6 cellular contexts compared by ENCODE assay signal in the genomic region with DNA sequence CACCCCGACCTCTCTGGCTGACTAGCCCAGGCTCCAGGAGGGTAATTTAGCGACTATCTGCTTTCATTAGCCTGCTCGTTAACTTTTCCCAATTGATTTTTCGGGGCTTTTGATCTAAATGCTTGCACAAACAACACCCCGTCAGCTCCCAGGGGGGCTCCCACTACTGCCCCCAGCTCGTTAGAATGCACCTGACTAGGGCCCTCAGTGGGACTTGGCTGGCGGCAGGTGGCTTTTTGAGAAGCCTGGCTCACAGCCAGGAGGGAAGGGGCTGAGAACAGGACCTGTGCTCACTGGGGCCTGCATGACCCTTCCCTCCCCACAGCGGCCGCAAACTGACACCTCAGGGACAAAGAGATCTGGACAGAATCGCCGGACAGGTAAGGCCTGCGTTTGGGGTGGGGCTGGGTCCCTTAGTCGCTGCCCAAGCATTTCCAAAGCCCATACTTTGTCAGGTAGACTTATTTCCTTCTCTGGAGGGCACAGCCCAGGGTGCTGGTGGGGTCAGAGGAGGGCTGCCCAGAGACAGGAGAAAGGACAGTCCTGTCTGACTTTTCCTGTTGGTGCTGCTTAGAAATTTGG. TPM values are rescaled to one million over a fixed set of nuclear protein-coding genes. Genes with fewer than 3 reads are reported as not detected.
A peak's percentile ranks its signal among the peaks of the same experiment; 100 is the strongest.
DNase-seq lines count a peak whose midpoint lies in the region; TF ChIP-seq lines count a peak whose summit lies in the region.

No MANE protein-coding gene starts in this region.

- peaks cover 94% of the 10 kb centered on the region for H3K4me1 ChIP-seq in CD4-positive, alpha-beta memory T cell (ENCODE audit: insufficient read depth, low read length)
- H3K4me1 ChIP-seq in effector memory CD4-positive, alpha-beta T cell (ENCODE audit: control insufficient read depth, insufficient read depth, low read length, poor library complexity, severe bottlenecking) = peaks cover 67% of the 10 kb centered on the region
- H3K4me1 ChIP-seq in ovary (ENCODE audit: insufficient read depth) = no peaks in the 10 kb centered on the region
- H3K4me1 ChIP-seq in SJCRH30 = peaks cover 5% of the 10 kb centered on the region

- TF ChIP-seq EP300 in ovary (IDR thresholded peaks at IDR 0.05) = no peak

- DNase-seq in CD4-positive, alpha-beta memory T cell = peak in 1 of 5 donors; percentile 34
- DNase-seq in HL-60 (ENCODE audit: low read depth in 1 of 2, low spot score in 1 of 2) = no peak
- no peak for DNase-seq in effector memory CD4-positive, alpha-beta T cell
- DNase-seq in ovary = no peak
- DNase-seq in SJCRH30 = no peak
- no peak for DNase-seq in NCI-H510A (lab: John Stamatoyannopoulos, UW)

- H3K4me3 ChIP-seq in CD4-positive, alpha-beta memory T cell (ENCODE audit: low read length in 2 of 2) = no peak overlapping the region
- H3K4me3 ChIP-seq in HL-60 (replicated peaks; ENCODE audit: insufficient read depth, low read length) (no peak overlapping the region), ovary (no peak overlapping the region), SJCRH30 (no peak overlapping the region)
- no peak overlapping the region for H3K4me3 ChIP-seq in effector memory CD4-positive, alpha-beta T cell (ENCODE audit: insufficient read depth, low read depth, low read length, poor library complexity, severe bottlenecking)

- POLR2A ChIA-PET in CD4-positive, alpha-beta memory T cell (lab: Charles Lee; ENCODE audit: partially characterized antibody) = interaction anchor here (4.6 to 11.3 kb wide), 5 partner anchors 8 to 61 kb away, joined by 26 to 579 read pairs (median 103); a partner anchor contains a TSS

- H3K36me3 Mint-ChIP-seq in CD4-positive, alpha-beta memory T cell = peaks cover 20 to 52% of the 10 kb centered on the region in 2 donors

- H3K4me3 Mint-ChIP-seq in CD4-positive, alpha-beta memory T cell = peak overlapping the region in 1 of 8 donors; percentile 20

- peaks cover 44% of the 10 kb centered on the region for H3K36me3 ChIP-seq in CD4-positive, alpha-beta memory T cell (ENCODE audit: insufficient read depth, low read length)
- H3K36me3 ChIP-seq in effector memory CD4-positive, alpha-beta T cell (ENCODE audit: control insufficient read depth, insufficient read depth, low read length) = peaks cover 42% of the 10 kb centered on the region
- H3K36me3 ChIP-seq in ovary (no peaks in the 10 kb centered on the region), SJCRH30 (peaks cover 74% of the 10 kb centered on the region)

- H3K27me3 Mint-ChIP-seq in CD4-positive, alpha-beta memory T cell = no peaks in the 10 kb centered on the region

- TF ChIP-seq POLR2A in ovary (IDR thresholded peaks at IDR 0.05) = no peak

- H3K27ac ChIP-seq in CD4-positive, alpha-beta memory T cell (ENCODE audit: low read depth, low read length) = peak overlapping the region; percentile 34
- peak overlapping the region; percentile 11; the same call in 1 of the 2 replicates for H3K27ac ChIP-seq in HL-60 (replicated peaks)
- H3K27ac ChIP-seq in effector memory CD4-positive, alpha-beta T cell (ENCODE audit: insufficient read depth, low read length, poor library complexity, severe bottlenecking) = peak overlapping the region; percentile 31
- H3K27ac ChIP-seq in ovary = no peak overlapping the region
- H3K27ac ChIP-seq in SJCRH30 = no peak overlapping the region

- no peaks in the 10 kb centered on the region for H3K27me3 ChIP-seq in CD4-positive, alpha-beta memory T cell (ENCODE audit: insufficient read depth, low read length)
- no peaks in the 10 kb centered on the region for H3K27me3 ChIP-seq in HL-60 (ENCODE audit: insufficient read depth, poor library complexity, severe bottlenecking)
- no peaks in the 10 kb centered on the region for H3K27me3 ChIP-seq in effector memory CD4-positive, alpha-beta T cell (replicated peaks; ENCODE audit: control insufficient read depth, insufficient read depth, low read length, poor library complexity, severe bottlenecking)
- no peaks in the 10 kb centered on the region for H3K27me3 ChIP-seq in ovary
- H3K27me3 ChIP-seq in SJCRH30 = no peaks in the 10 kb centered on the region

- H3K27ac Mint-ChIP-seq in CD4-positive, alpha-beta memory T cell = peak overlapping the region; percentile 48 to 95 (median 86)

- CTCF ChIA-PET in CD4-positive, alpha-beta memory T cell (lab: Charles Lee; ENCODE audit: partially characterized antibody) = interaction anchor here (1.5 to 9.0 kb wide), 3 partner anchors 7 to 82 kb away, joined by 4 to 125 read pairs (median 61); a partner anchor contains a TSS

- no peaks in the 10 kb centered on the region for H3K9me3 ChIP-seq in CD4-positive, alpha-beta memory T cell (ENCODE audit: control insufficient read depth in 1 of 2, low read length in 2 of 2)
- H3K9me3 ChIP-seq in effector memory CD4-positive, alpha-beta T cell (ENCODE audit: control insufficient read depth, low read length) = no peaks in the 10 kb centered on the region
- H3K9me3 ChIP-seq in ovary = no peaks in the 10 kb centered on the region
- no peaks in the 10 kb centered on the region for H3K9me3 ChIP-seq in SJCRH30 (replicated peaks)

- intact Hi-C loops in CD4-positive, alpha-beta memory T cell (cut with micrococcal nuclease) = no loop called here
- intact Hi-C loops in ovary (cut with DNase I) = no loop called here

- TF ChIP-seq CTCF in HL-60 (IDR thresholded peaks at IDR 0.05; ENCODE audit: insufficient read depth, low read length) (no peak), ovary (IDR thresholded peaks at IDR 0.05) (no peak)

- peaks cover 0 to 2% (median 0%) of the 10 kb centered on the region in 8 donors for H3K9me3 Mint-ChIP-seq in CD4-positive, alpha-beta memory T cell

- 79 to 82% (median 80%) methylated on average over 13 of the region's 13 CpGs for WGBS in ovary, 3 donors

- H3K4me1 Mint-ChIP-seq in CD4-positive, alpha-beta memory T cell = peaks cover 34 to 84% (median 60%) of the 10 kb centered on the region in 4 donors

RNA-seq across cellular contexts. Expression of a gene that starts 7.6 kb away (rescaled TPM):
- 1 to 10 TPM in 1 of 2 experiments, under 1 TPM in 1; 0.93 to 1.3 TPM for total RNA-seq in CD4-positive, alpha-beta memory T cell
- polyA plus RNA-seq in CD4-positive, alpha-beta memory T cell = 10 to 100 TPM in 1 of 2 donors, 1 to 10 TPM in 1; 5.1 to 29.7 TPM
- 1 to 10 TPM in 3 of 7 donors, under 1 TPM in 3, not detected in 1; 0.25 to 1.4 (median 0.83) TPM for total RNA-seq in ovary
- polyA plus RNA-seq in ovary = under 1 TPM; 0.41 to 0.68 TPM
- total RNA-seq in SJCRH30 (2014; rRNA removed; shearing (Covaris generic)) = 0.61 TPM in 1 of 2 replicates, not detected in the other

RNA-seq across cellular contexts. Expression of a gene that starts 9.4 kb away (rescaled TPM):
- 1,000 to 10,000 TPM; 3,807 to 4,015 TPM for total RNA-seq in CD4-positive, alpha-beta memory T cell
- polyA plus RNA-seq in CD4-positive, alpha-beta memory T cell = 1,000 to 10,000 TPM; 4,853 to 7,200 TPM
- 1,000 to 10,000 TPM; 2,441 to 3,427 (median 2,873) TPM for total RNA-seq in ovary
- polyA plus RNA-seq in ovary = 1,000 to 10,000 TPM; 1,030 to 3,960 TPM
- 2,068 and 2,616 TPM in 2 replicates for total RNA-seq in SJCRH30 (2014; rRNA removed; shearing (Covaris generic))

RNA-seq across cellular contexts. Expression of a gene that starts 13.5 kb away (rescaled TPM):
- total RNA-seq in CD4-positive, alpha-beta memory T cell = 100 to 1,000 TPM; 956 to 992 TPM
- polyA plus RNA-seq in CD4-positive, alpha-beta memory T cell = 100 to 1,000 TPM; 140 to 325 TPM
- total RNA-seq in ovary = 10 to 100 TPM; 35.6 to 97.5 (median 70.6) TPM
- polyA plus RNA-seq in ovary = 10 to 100 TPM in 1 of 2 donors, 1 to 10 TPM in 1; 7.9 to 56.2 TPM
- 52.4 and 53.8 TPM in 2 replicates for total RNA-seq in SJCRH30 (2014; rRNA removed; shearing (Covaris generic))

RNA-seq across cellular contexts. Expression of a gene that starts 24.6 kb away (rescaled TPM):
- not detected for total RNA-seq in CD4-positive, alpha-beta memory T cell
- polyA plus RNA-seq in CD4-positive, alpha-beta memory T cell = not detected
- not detected for total RNA-seq in ovary
- under 1 TPM in 1 of 2 donors, not detected in 1; 0.07 TPM for polyA plus RNA-seq in ovary
- not detected in 2 replicates for total RNA-seq in SJCRH30 (2014; rRNA removed; shearing (Covaris generic))

RNA-seq across cellular contexts. Expression of a gene that starts 25.0 kb away (rescaled TPM):
- not detected for total RNA-seq in CD4-positive, alpha-beta memory T cell
- not detected for polyA plus RNA-seq in CD4-positive, alpha-beta memory T cell
- not detected for total RNA-seq in ovary
- not detected for polyA plus RNA-seq in ovary
- total RNA-seq in SJCRH30 (2014; rRNA removed; shearing (Covaris generic)) = not detected in 2 replicates

Comparison
In these comparisons a context has a peak if more than half of its experiments do, and no peak if none do; other contexts are left out.
1. H3K27ac ChIP-seq: peak in CD4-positive, alpha-beta memory T cell (single experiment), HL-60 (single experiment) and effector memory CD4-positive, alpha-beta T cell (single experiment); none in ovary (0 of 2) and SJCRH30 (single experiment).
2. RNA of a gene that starts 13.5 kb away (total RNA-seq): 956 to 992 TPM in CD4-positive, alpha-beta memory T cell; 35.6 to 97.5 TPM in ovary and 52.4 to 53.8 TPM in SJCRH30; every median in the first group is over 4 times any median in the second.